27 cellular contexts compared by ENCODE assay signal in the genomic region with DNA sequence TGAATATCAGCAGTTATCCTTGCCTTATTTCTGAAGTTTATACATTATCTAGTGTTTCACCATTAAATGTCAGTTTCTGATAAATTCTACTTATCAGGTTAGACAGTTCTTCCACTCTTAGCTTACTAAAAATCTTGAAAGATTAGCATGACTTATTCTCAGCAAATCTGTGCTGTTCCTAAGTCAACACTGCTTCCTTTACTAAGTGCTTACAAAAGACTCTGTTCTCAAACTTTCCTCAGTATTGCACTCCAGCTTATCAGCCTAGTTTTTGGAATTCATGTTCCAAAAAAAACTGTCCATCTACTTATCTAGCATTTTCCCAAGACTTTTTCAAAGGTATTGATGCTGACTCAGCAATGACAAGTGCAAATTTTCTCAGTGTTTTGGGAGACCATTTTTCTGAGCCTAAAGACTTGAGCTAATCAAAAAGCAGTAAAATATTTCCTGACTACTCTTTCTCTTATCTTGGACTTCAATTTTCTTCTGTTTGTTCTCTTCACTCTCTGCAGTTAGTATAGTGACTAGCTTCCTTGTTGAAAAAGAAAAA.
DNase-seq lines count a peak whose midpoint lies in the region; ATAC-seq, FAIRE-seq and TF ChIP-seq lines count a peak whose summit lies in the region.
"Had no signal": no experiment of that assay in that cellular context is flagged by ENCODE, and none has a peak within 500 bp of the region (broad histone marks: within the 10 kb centered on the region; RNA-seq: fewer than 3 reads in every experiment).

No MANE protein-coding gene starts in this region.

- no peak overlapping the region for H2BK5ac ChIP-seq in H1 (ENCODE audit: low read depth, low read length)

- no peaks in the 10 kb centered on the region for H3K23me2 ChIP-seq in H1 (ENCODE audit: low read depth, low read length)

- TF ChIP-seq EP300 in H1 (IDR thresholded peaks at IDR 0.05; ENCODE audit: borderline replicate concordance in 1 of 2, low read depth in 2 of 2, low read length in 2 of 2): no peak

- H2AFZ ChIP-seq in astrocyte (ENCODE audit: low read depth, low read length) (no peak overlapping the region), H1 (ENCODE audit: low read length) (no peak overlapping the region)

- POLR2A ChIA-PET in H1 (lab: Charles Lee; ENCODE audit: partially characterized antibody): no interaction called here

- peaks cover 12% of the 10 kb centered on the region for H3K27me3 Mint-ChIP-seq in astrocyte (ENCODE audit: low read depth, unreplicated experiment)

- TF ChIP-seq POLR2A in H1 (IDR thresholded peaks at IDR 0.05; ENCODE audit: control extremely low read depth in 1 of 2, low read depth in 2 of 2, low read length in 2 of 2): no peak
- TF ChIP-seq POLR2A in thyroid gland (IDR thresholded peaks at IDR 0.05): no peak

- H3K14ac ChIP-seq in H1 (ENCODE audit: insufficient read length): no peak overlapping the region

- no peak overlapping the region for H4K91ac ChIP-seq in H1 (replicated peaks; ENCODE audit: insufficient read length, low read length)

- H3K79me1 ChIP-seq in H1 (ENCODE audit: low read depth, low read length): no peaks in the 10 kb centered on the region

- no peak overlapping the region for H2BK120ac ChIP-seq in H1 (replicated peaks; ENCODE audit: low read depth, low read length)

- H3K79me2 ChIP-seq in astrocyte (ENCODE audit: insufficient read depth, low read length) (no peaks in the 10 kb centered on the region), H1 (ENCODE audit: control insufficient read depth in 1 of 2, insufficient read depth in 2 of 2, low read length in 2 of 2) (no peaks in the 10 kb centered on the region)

- H3K4me1 ChIP-seq in right cardiac atrium (ENCODE audit: control insufficient read depth, insufficient read depth, low read length): no peaks in the 10 kb centered on the region
- no peaks in the 10 kb centered on the region for H3K4me1 ChIP-seq in right atrium auricular region
- H3K4me1 ChIP-seq in astrocyte (ENCODE audit: insufficient read depth, low read length): peaks cover 9% of the 10 kb centered on the region
- H3K4me1 ChIP-seq in H1 (replicated peaks in 1 of 4; ENCODE audit: control insufficient read depth in 3 of 4, insufficient read depth in 4 of 4, low read length in 3 of 4): no peaks in the 10 kb centered on the region
- peaks cover 16 to 39% of the 10 kb centered on the region in 2 donors for H3K4me1 ChIP-seq in thyroid gland
- H3K4me1 ChIP-seq: BE2C; BLaER1 treated with 17β-estradiol and CSF1 and Interleukin-3, amounts not matched to agents 10 nM and 100 nM had no signal

- no peak overlapping the region for H4K8ac ChIP-seq in H1 (ENCODE audit: extremely low read depth, insufficient read depth, low read length)

- no peak overlapping the region for H3K4me3 ChIP-seq in right cardiac atrium (ENCODE audit: low read length)
- no peak overlapping the region for H3K4me3 ChIP-seq in right atrium auricular region
- no peak overlapping the region for H3K4me3 ChIP-seq in astrocyte (ENCODE audit: insufficient read depth, low read depth, low read length)
- H3K4me3 ChIP-seq in H1 (ENCODE audit: extremely low read depth in 1 of 4, insufficient read depth in 2 of 4, low read depth in 3 of 4, low read length in 4 of 4): no peak overlapping the region
- no peak overlapping the region for H3K4me3 ChIP-seq in thyroid gland (replicated peaks in 1 of 3)
- H3K4me3 ChIP-seq: BLaER1 treated with 17β-estradiol and CSF1 and Interleukin-3, amounts not matched to agents 10 nM and 100 nM had no signal

- FAIRE-seq in astrocyte (lab: Jason Lieb, UNC): no peak
- no peak for FAIRE-seq in H1 (lab: Jason Lieb, UNC)
- FAIRE-seq: A204.1, D721Med, GM12891, GM18507 had no signal

- H4K5ac ChIP-seq in H1 (ENCODE audit: insufficient read length, low read depth, low read length): no peak overlapping the region

- no peaks in the 10 kb centered on the region for H3K27me3 ChIP-seq in right cardiac atrium (ENCODE audit: control insufficient read depth, insufficient read depth)
- H3K27me3 ChIP-seq in right atrium auricular region: no peaks in the 10 kb centered on the region
- no peaks in the 10 kb centered on the region for H3K27me3 ChIP-seq in astrocyte (ENCODE audit: insufficient read depth, low read length)
- no peaks in the 10 kb centered on the region for H3K27me3 ChIP-seq in H1 (replicated peaks in 1 of 4; ENCODE audit: control insufficient read depth in 3 of 4, extremely low read depth in 1 of 4, insufficient read depth in 3 of 4, low read length in 3 of 4)
- H3K27me3 ChIP-seq in thyroid gland: no peaks in the 10 kb centered on the region
- H3K27me3 ChIP-seq: BLaER1 treated with 17β-estradiol and CSF1 and Interleukin-3, amounts not matched to agents 10 nM and 100 nM had no signal

- H3K27ac Mint-ChIP-seq in astrocyte (ENCODE audit: unreplicated experiment): no peak overlapping the region
- H3K27ac Mint-ChIP-seq: CD14-positive monocyte; CD4-positive, alpha-beta T cell had no signal

- no peak for TF ChIP-seq RAD21 in H1 (IDR thresholded peaks at IDR 0.05 in 1 of 2, conservative IDR thresholded peaks at IDR 0.05 in 1 of 2; ENCODE audit: low read depth in 2 of 2, low read length in 2 of 2)

- H2AK5ac ChIP-seq in H1 (ENCODE audit: low read depth, low read length): no peak overlapping the region

- ATAC-seq in right cardiac atrium: peak; percentile 55 to 82
- ATAC-seq in activated CD4-positive, CD25-positive, alpha-beta regulatory T cell treated with anti-CD3 and anti-CD28 coated beads, Interleukin-2, amount 50 U/mL, for 24 hours: no peak

- no peak overlapping the region for H3K56ac ChIP-seq in H1 (replicated peaks; ENCODE audit: insufficient read length, low read depth, low read length)

- intact Hi-C loops in right cardiac atrium (cut with DNase I): no loop called here
- intact Hi-C loops in thyroid gland (cut with DNase I): no loop called here

- H2BK12ac ChIP-seq in H1 (ENCODE audit: low read depth, low read length): no peak overlapping the region

- H3K9me3 Mint-ChIP-seq in astrocyte (ENCODE audit: unreplicated experiment): no peaks in the 10 kb centered on the region
- H3K9me3 Mint-ChIP-seq: CD4-positive, alpha-beta T cell; CD8-positive, alpha-beta memory T cell had no signal

- no peak for DNase-seq in right cardiac atrium
- no peak for DNase-seq in right atrium auricular region (ENCODE audit: low spot score)
- peak; percentile 4 for DNase-seq in astrocyte (ENCODE audit: low read depth)
- DNase-seq in H1 (ENCODE audit: low read depth in 1 of 2, low spot score in 2 of 2): no peak
- DNase-seq in thyroid gland: no peak
- no peak for DNase-seq in SW480 (ENCODE audit: low spot score)
- DNase-seq in putamen (ENCODE audit: low spot score): no peak
- DNase-seq: ACHN; AML-193; BE2C; CD4-positive, alpha-beta T cell; CD8-positive, alpha-beta memory T cell; DMS 273 treated with DMSO at 0.1 percent for 48 hours; DMS79; EL; GDM1; GOT3; H7; HCEC 1CT had no signal

- TF ChIP-seq CTCF in right atrium auricular region (IDR thresholded peaks at IDR 0.05): no peak
- no peak for TF ChIP-seq CTCF in astrocyte (IDR thresholded peaks at IDR 0.05; ENCODE audit: insufficient read depth, low read depth, low read length)
- TF ChIP-seq CTCF in H1 (IDR thresholded peaks at IDR 0.05; ENCODE audit: control extremely low read depth in 1 of 3, insufficient read depth in 1 of 3, low read depth in 1 of 3, low read length in 3 of 3): no peak
- TF ChIP-seq CTCF in thyroid gland (IDR thresholded peaks at IDR 0.05): no peak

- H4K20me1 ChIP-seq in astrocyte (ENCODE audit: insufficient read depth, low read length): no peaks in the 10 kb centered on the region
- H4K20me1 ChIP-seq in H1 (replicated peaks in 1 of 2; ENCODE audit: control insufficient read depth in 1 of 2, insufficient read depth in 2 of 2, low read length in 2 of 2): no peaks in the 10 kb centered on the region
- H4K20me1 ChIP-seq: BLaER1 treated with 17β-estradiol and CSF1 and Interleukin-3, amounts not matched to agents 10 nM and 100 nM had no signal

- no peak overlapping the region for H3K4ac ChIP-seq in H1 (replicated peaks; ENCODE audit: insufficient read length, low read depth, low read length)

- no peak overlapping the region for H3K18ac ChIP-seq in H1 (ENCODE audit: extremely low read depth, low read length)

- no peak overlapping the region for H3K4me3 Mint-ChIP-seq in astrocyte (ENCODE audit: unreplicated experiment)
- H3K4me3 Mint-ChIP-seq: CD14-positive monocyte; CD4-positive, alpha-beta T cell; CD8-positive, alpha-beta memory T cell had no signal

- H3K23ac ChIP-seq in H1 (ENCODE audit: insufficient read length): no peak overlapping the region

- no peaks in the 10 kb centered on the region for H3K4me1 Mint-ChIP-seq in astrocyte (ENCODE audit: low read depth, unreplicated experiment)
- H3K4me1 Mint-ChIP-seq: CD14-positive monocyte; CD8-positive, alpha-beta memory T cell had no signal

- CTCF ChIA-PET in H1 (lab: Charles Lee; ENCODE audit: partially characterized antibody): interaction anchor here (1.1 to 3.1 kb wide), 3 partner anchors 22 to 118 kb away, joined by 4 to 18 read pairs (median 4); no protein-coding TSS in a partner anchor

- H3K9me3 ChIP-seq in right cardiac atrium (ENCODE audit: control insufficient read depth, low read length) (no peaks in the 10 kb centered on the region), right atrium auricular region (no peaks in the 10 kb centered on the region), astrocyte (ENCODE audit: insufficient read depth, low read depth, low read length) (no peaks in the 10 kb centered on the region), H1 (ENCODE audit: insufficient read depth in 2 of 2, low read depth in 1 of 2, low read length in 1 of 2) (no peaks in the 10 kb centered on the region), thyroid gland (no peaks in the 10 kb centered on the region)
- H3K9me3 ChIP-seq: BE2C; BLaER1 treated with 17β-estradiol and CSF1 and Interleukin-3, amounts not matched to agents 10 nM and 100 nM had no signal

- H3K4me2 ChIP-seq in astrocyte (ENCODE audit: low read length) (no peak overlapping the region), H1 (ENCODE audit: insufficient read depth in 1 of 2, low read depth in 2 of 2, low read length in 2 of 2) (no peak overlapping the region)
- H3K4me2 ChIP-seq: BLaER1 treated with 17β-estradiol and CSF1 and Interleukin-3, amounts not matched to agents 10 nM and 100 nM had no signal

- H3K36me3 ChIP-seq in right atrium auricular region: no peaks in the 10 kb centered on the region
- H3K36me3 ChIP-seq in astrocyte (ENCODE audit: insufficient read depth, low read length): no peaks in the 10 kb centered on the region
- H3K36me3 ChIP-seq in H1 (ENCODE audit: control insufficient read depth in 2 of 4, insufficient read depth in 4 of 4, low read length in 3 of 4): no peaks in the 10 kb centered on the region
- no peaks in the 10 kb centered on the region for H3K36me3 ChIP-seq in thyroid gland
- H3K36me3 ChIP-seq: BE2C; BLaER1 treated with 17β-estradiol and CSF1 and Interleukin-3, amounts not matched to agents 10 nM and 100 nM had no signal

- H2BK15ac ChIP-seq in H1 (ENCODE audit: low read length): no peak overlapping the region

- no peak overlapping the region for H3K9ac ChIP-seq in astrocyte (ENCODE audit: low read length)
- H3K9ac ChIP-seq in H1 (replicated peaks in 1 of 4; ENCODE audit: extremely low read depth in 1 of 4, low read depth in 3 of 4, low read length in 3 of 4): no peak overlapping the region
- H3K9ac ChIP-seq: BLaER1 treated with 17β-estradiol and CSF1 and Interleukin-3, amounts not matched to agents 10 nM and 100 nM had no signal

- H3K27ac ChIP-seq in right cardiac atrium (ENCODE audit: low read length): no peak overlapping the region
- no peak overlapping the region for H3K27ac ChIP-seq in right atrium auricular region
- no peak overlapping the region for H3K27ac ChIP-seq in astrocyte (ENCODE audit: low read depth, low read length)
- H3K27ac ChIP-seq in H1 (ENCODE audit: low read depth, low read length): no peak overlapping the region
- peak overlapping the region; percentile 56 to 75 (median 60) for H3K27ac ChIP-seq in thyroid gland
- H3K27ac ChIP-seq: 22Rv1; BLaER1 treated with 17β-estradiol and CSF1 and Interleukin-3, amounts not matched to agents 10 nM and 100 nM had no signal

- H3K36me3 Mint-ChIP-seq in astrocyte (ENCODE audit: low read depth, unreplicated experiment): no peaks in the 10 kb centered on the region
- H3K36me3 Mint-ChIP-seq: CD14-positive monocyte; CD8-positive, alpha-beta memory T cell had no signal

- H2BK20ac ChIP-seq in H1 (ENCODE audit: low read length): no peak overlapping the region

Comparison
In these comparisons a context has a peak if more than half of its experiments do, and no peak if none do; other contexts are left out.
1. ATAC-seq: peak in right cardiac atrium (2 of 2); none in activated CD4-positive, CD25-positive, alpha-beta regulatory T cell treated with anti-CD3 and anti-CD28 coated beads, Interleukin-2, amount 50 U/mL, for 24 hours (0 of 2).
2. H3K27ac ChIP-seq: peak in thyroid gland (3 of 3); none in right cardiac atrium (single experiment), right atrium auricular region (0 of 2), astrocyte (single experiment) and H1 (single experiment).